In genomic region chr2:209423562-209424541, GRCh38 we compare ENCODE assay signal across 1 cellular context.
TF ChIP-seq lines count a peak whose summit lies in the region.

TSS of gene MAP2 (plus strand) at chr2:209424047. CDS start at chr2:209653171, 229,124 bp downstream.

TF ChIP-seq in HepG2, 621 proteins besides CTCF, POLR2A, EP300 and RAD21 (continued from another document and continues in another):
- no peak for TF ChIP-seq POLR2AphosphoS5 (IDR thresholded peaks at IDR 0.05; ENCODE audit: low read depth, low read length)
- 0 out of 2 replicates have a peak, but pooled peaks have one; percentile 55 for TF ChIP-seq ZSCAN20 (CRISPR knock-in tag; IDR thresholded peaks at IDR 0.05; ENCODE audit: borderline replicate concordance)
- TF ChIP-seq MTF1 (CRISPR knock-in tag; IDR thresholded peaks at IDR 0.05) = no peak
- no peak for TF ChIP-seq IRF2 (CRISPR knock-in tag; IDR thresholded peaks at IDR 0.05)
- no peak for TF ChIP-seq MEF2D (CRISPR knock-in tag; IDR thresholded peaks at IDR 0.05)
- peak; percentile 57; the same call in 1 of the 2 replicates for TF ChIP-seq SP5 (CRISPR knock-in tag; IDR thresholded peaks at IDR 0.05; ENCODE audit: borderline replicate concordance, low read depth)
- TF ChIP-seq ZNF331 (CRISPR knock-in tag; IDR thresholded peaks at IDR 0.05) = 0 out of 2 replicates have a peak, but pooled peaks have one; percentile 33
- no peak for TF ChIP-seq RNF219 (CRISPR knock-in tag; IDR thresholded peaks at IDR 0.05)
- no peak for TF ChIP-seq ZFP36L1 (CRISPR knock-in tag; IDR thresholded peaks at IDR 0.05)
- no peak for TF ChIP-seq ZMYM2 (CRISPR knock-in tag; IDR thresholded peaks at IDR 0.05)
- TF ChIP-seq SMAD1 (CRISPR knock-in tag; IDR thresholded peaks at IDR 0.05; ENCODE audit: borderline replicate concordance, low read depth) = no peak
- TF ChIP-seq TRIM22 (IDR thresholded peaks at IDR 0.05) = no peak
- no peak for TF ChIP-seq ZNF296 (CRISPR knock-in tag; conservative IDR thresholded peaks at IDR 0.05)
- 0 out of 2 replicates have a peak, but pooled peaks have one; percentile 26 for TF ChIP-seq THAP9 (CRISPR knock-in tag; IDR thresholded peaks at IDR 0.05; ENCODE audit: borderline replicate concordance)
- no peak for TF ChIP-seq HDAC2 (CRISPR knock-in tag; IDR thresholded peaks at IDR 0.05)
- TF ChIP-seq STAG1 (CRISPR knock-in tag; IDR thresholded peaks at IDR 0.05) = peak; percentile 46
- no peak; the same call in 1 of the 2 replicates for TF ChIP-seq ZNF580 (CRISPR knock-in tag; IDR thresholded peaks at IDR 0.05; ENCODE audit: borderline replicate concordance, low read depth)
- TF ChIP-seq MXD1 (CRISPR knock-in tag; IDR thresholded peaks at IDR 0.05) = no peak
- no peak for TF ChIP-seq GATA4 (IDR thresholded peaks at IDR 0.05; ENCODE audit: borderline replicate concordance, low read depth)
- TF ChIP-seq HNF4A (CRISPR knock-in tag; IDR thresholded peaks at IDR 0.05) = no peak
- TF ChIP-seq CSRNP2 (CRISPR knock-in tag; conservative IDR thresholded peaks at IDR 0.05; ENCODE audit: low read depth) = no peak
- TF ChIP-seq JDP2 (CRISPR knock-in tag; IDR thresholded peaks at IDR 0.05; ENCODE audit: borderline replicate concordance) = no peak; the same call in 1 of the 2 replicates
- peak; percentile 63; the same call in 1 of the 2 replicates for TF ChIP-seq TFDP2 (CRISPR knock-in tag; IDR thresholded peaks at IDR 0.05)
- no peak for TF ChIP-seq REL (CRISPR knock-in tag; conservative IDR thresholded peaks at IDR 0.05)
- peak; percentile 79; the same call in 1 of the 2 replicates for TF ChIP-seq KLF12 (CRISPR knock-in tag; IDR thresholded peaks at IDR 0.05; ENCODE audit: borderline replicate concordance)
- no peak for TF ChIP-seq TGIF2 (CRISPR knock-in tag; IDR thresholded peaks at IDR 0.05)
- no peak for TF ChIP-seq AKAP8 (CRISPR knock-in tag; IDR thresholded peaks at IDR 0.05)
- TF ChIP-seq PHB2 (IDR thresholded peaks at IDR 0.05; ENCODE audit: partially characterized antibody) = no peak
- peak; percentile 62; the same call in 1 of the 2 replicates for TF ChIP-seq RFXAP (CRISPR knock-in tag; IDR thresholded peaks at IDR 0.05; ENCODE audit: borderline replicate concordance)
- no peak for TF ChIP-seq KMT2B (CRISPR knock-in tag; IDR thresholded peaks at IDR 0.05)
- TF ChIP-seq TP53 (CRISPR knock-in tag; conservative IDR thresholded peaks at IDR 0.05) = no peak
- no peak for TF ChIP-seq SMYD3 (CRISPR knock-in tag; IDR thresholded peaks at IDR 0.05)
- TF ChIP-seq ZNF598 (CRISPR knock-in tag; IDR thresholded peaks at IDR 0.05; ENCODE audit: borderline replicate concordance) = no peak
- TF ChIP-seq HMG20A (CRISPR knock-in tag; IDR thresholded peaks at IDR 0.05; ENCODE audit: borderline replicate concordance) = no peak
- no peak for TF ChIP-seq AHDC1 (CRISPR knock-in tag; IDR thresholded peaks at IDR 0.05; ENCODE audit: borderline replicate concordance)
- TF ChIP-seq SNAPC5 (CRISPR knock-in tag; IDR thresholded peaks at IDR 0.05; ENCODE audit: borderline replicate concordance) = no peak
- no peak for TF ChIP-seq ZNF563 (CRISPR knock-in tag; IDR thresholded peaks at IDR 0.05)
- TF ChIP-seq ZNF354B (CRISPR knock-in tag; IDR thresholded peaks at IDR 0.05) = no peak
- TF ChIP-seq ZBTB34 (CRISPR knock-in tag; IDR thresholded peaks at IDR 0.05) = no peak
- no peak for TF ChIP-seq EHMT2 (IDR thresholded peaks at IDR 0.05; ENCODE audit: borderline replicate concordance, low read depth, low read length)
- TF ChIP-seq ZNF577 (CRISPR knock-in tag; IDR thresholded peaks at IDR 0.05; ENCODE audit: borderline replicate concordance, low read depth) = no peak
- TF ChIP-seq ZNF83 (CRISPR knock-in tag; IDR thresholded peaks at IDR 0.05; ENCODE audit: borderline replicate concordance) = no peak
- TF ChIP-seq ZNF24 (IDR thresholded peaks at IDR 0.05) = no peak; the same call in 1 of the 2 replicates
